In genomic region chr20:18676366-18676765, GRCh38 we compare ENCODE assay signal across 20 cellular contexts.
DNase-seq lines count a peak whose midpoint lies in the region; ATAC-seq lines count a peak whose summit lies in the region.
"Had no signal": no experiment of that assay in that cellular context is flagged by ENCODE, and none has a peak within 500 bp of the region (broad histone marks: within the 10 kb centered on the region; RNA-seq: fewer than 3 reads in every experiment).

No MANE protein-coding gene starts in this region.

- peak overlapping the region; percentile 53 for H2BK12ac ChIP-seq in neuronal stem cell (ENCODE audit: low read length)

- H2BK5ac ChIP-seq in neuronal stem cell (ENCODE audit: low read length) = no peak overlapping the region

- no peak overlapping the region for H3K18ac ChIP-seq in neuronal stem cell (ENCODE audit: low read length)

- no peak overlapping the region for H3K4me3 ChIP-seq in neuronal stem cell (ENCODE audit: low read length in 2 of 2)
- H3K4me3 ChIP-seq: BLaER1 treated with 17β-estradiol and CSF1 and Interleukin-3, amounts not matched to agents 10 nM and 100 nM; K562; PC-9; SJCRH30 had no signal

- no peak overlapping the region for H4K91ac ChIP-seq in neuronal stem cell (ENCODE audit: low read depth, low read length, poor library complexity)

- H2AK5ac ChIP-seq in neuronal stem cell (ENCODE audit: low read depth, low read length) = no peak overlapping the region

- WGBS in neuronal stem cell (ENCODE audit: extremely low coverage in 2 of 2, insufficient read length in 2 of 2, insufficient replicate concordance in 1 of 2), 2 donors = no CpG with 5 or more reads among the region's 5 CpGs

- H3K27me3 ChIP-seq in neuronal stem cell (ENCODE audit: control insufficient read depth in 3 of 3, insufficient read depth in 3 of 3, low read depth in 1 of 3, low read length in 3 of 3) = no peaks in the 10 kb centered on the region
- H3K27me3 ChIP-seq: BLaER1 treated with 17β-estradiol and CSF1 and Interleukin-3, amounts not matched to agents 10 nM and 100 nM; SJCRH30 had no signal

- H2AFZ ChIP-seq in neuronal stem cell (ENCODE audit: low read length) = no peak overlapping the region
- H2AFZ ChIP-seq: PC-9 had no signal

- no peak overlapping the region for H3K23ac ChIP-seq in neuronal stem cell (ENCODE audit: low read depth, low read length, poor library complexity)

- no peak overlapping the region for H3K9ac ChIP-seq in neuronal stem cell (ENCODE audit: low read depth, low read length, poor library complexity)
- H3K9ac ChIP-seq: BLaER1 treated with 17β-estradiol and CSF1 and Interleukin-3, amounts not matched to agents 10 nM and 100 nM had no signal

- H2BK15ac ChIP-seq in neuronal stem cell (ENCODE audit: low read length) = no peak overlapping the region

- no peak overlapping the region for H2BK120ac ChIP-seq in neuronal stem cell (ENCODE audit: low read depth, low read length)

- no peaks in the 10 kb centered on the region for H3K36me3 ChIP-seq in neuronal stem cell (replicated peaks in 1 of 2; ENCODE audit: control insufficient read depth in 2 of 2, insufficient read depth in 2 of 2, low read length in 2 of 2)
- H3K36me3 ChIP-seq: BLaER1 treated with 17β-estradiol and CSF1 and Interleukin-3, amounts not matched to agents 10 nM and 100 nM; SJCRH30 had no signal

- H3K4ac ChIP-seq in neuronal stem cell (ENCODE audit: low read length) = no peak overlapping the region

- H3K9me3 ChIP-seq in neuronal stem cell (replicated peaks in 1 of 2; ENCODE audit: control insufficient read depth in 2 of 2, insufficient read depth in 1 of 2, low read depth in 1 of 2, low read length in 2 of 2) = peaks cover 0 to 2% of the 10 kb centered on the region in 2 donors
- H3K9me3 ChIP-seq: BLaER1 treated with 17β-estradiol and CSF1 and Interleukin-3, amounts not matched to agents 10 nM and 100 nM; SJCRH30 had no signal

- no peak overlapping the region for H3K14ac ChIP-seq in neuronal stem cell (ENCODE audit: low read length)

- DNase-seq in NCI-H510A treated with DMSO at 0.1 percent for 48 hours (lab: John Stamatoyannopoulos, UW) (peak; percentile 77), NCI-H510A (lab: John Stamatoyannopoulos, UW) (no peak), NCI-H69 (lab: John Stamatoyannopoulos, UW) (peak; percentile 69), neuronal stem cell (ENCODE audit: low spot score) (no peak), AG08395 (ENCODE audit: low spot score) (no peak), HPDE6-E6E7 (ENCODE audit: extremely low spot score) (no peak)
- DNase-seq: AML-193; CD4-positive, alpha-beta T cell; MV-4-11; NCI-H187 treated with DMSO at 0.1 percent for 48 hours; NCI-H2107; NCI-H226; NCI-H774; PC-9; SJCRH30 had no signal

- H4K8ac ChIP-seq in neuronal stem cell (ENCODE audit: low read depth, low read length) = no peak overlapping the region

- H3K4me2 ChIP-seq in neuronal stem cell (ENCODE audit: insufficient read depth, low read length, poor library complexity, severe bottlenecking) = no peak overlapping the region
- H3K4me2 ChIP-seq: BLaER1 treated with 17β-estradiol and CSF1 and Interleukin-3, amounts not matched to agents 10 nM and 100 nM; PC-9 had no signal

- no peak for ATAC-seq in HG02763 (IDR thresholded peaks at IDR 0.05; ENCODE audit: unreplicated experiment)
- ATAC-seq: K562, Right ventricle myocardium inferior, SK-N-SH treated with all-trans-retinoic acid at 6 μM for 48 hours had no signal

- peaks cover 11 to 20% of the 10 kb centered on the region in 2 donors for H3K4me1 ChIP-seq in neuronal stem cell (ENCODE audit: control insufficient read depth in 2 of 2, insufficient read depth in 1 of 2, low read depth in 1 of 2, low read length in 2 of 2)
- H3K4me1 ChIP-seq: SJCRH30 had no signal

- H3K79me1 ChIP-seq in neuronal stem cell (ENCODE audit: low read depth, low read length) = no peaks in the 10 kb centered on the region

- H3K27ac ChIP-seq in neuronal stem cell (replicated peaks; ENCODE audit: low read length) = no peak overlapping the region
- H3K27ac ChIP-seq: BLaER1 treated with 17β-estradiol and CSF1 and Interleukin-3, amounts not matched to agents 10 nM and 100 nM; PC-9; SJCRH30 had no signal

Comparison
In these comparisons a context has a peak if more than half of its experiments do, and no peak if none do; other contexts are left out.
1. DNase-seq: peak in NCI-H510A treated with DMSO at 0.1 percent for 48 hours (single experiment) and NCI-H69 (single experiment); none in NCI-H510A (single experiment), neuronal stem cell (single experiment), AG08395 (single experiment) and HPDE6-E6E7 (single experiment).